1 cellular context compared by ENCODE assay signal in the genomic region with DNA sequence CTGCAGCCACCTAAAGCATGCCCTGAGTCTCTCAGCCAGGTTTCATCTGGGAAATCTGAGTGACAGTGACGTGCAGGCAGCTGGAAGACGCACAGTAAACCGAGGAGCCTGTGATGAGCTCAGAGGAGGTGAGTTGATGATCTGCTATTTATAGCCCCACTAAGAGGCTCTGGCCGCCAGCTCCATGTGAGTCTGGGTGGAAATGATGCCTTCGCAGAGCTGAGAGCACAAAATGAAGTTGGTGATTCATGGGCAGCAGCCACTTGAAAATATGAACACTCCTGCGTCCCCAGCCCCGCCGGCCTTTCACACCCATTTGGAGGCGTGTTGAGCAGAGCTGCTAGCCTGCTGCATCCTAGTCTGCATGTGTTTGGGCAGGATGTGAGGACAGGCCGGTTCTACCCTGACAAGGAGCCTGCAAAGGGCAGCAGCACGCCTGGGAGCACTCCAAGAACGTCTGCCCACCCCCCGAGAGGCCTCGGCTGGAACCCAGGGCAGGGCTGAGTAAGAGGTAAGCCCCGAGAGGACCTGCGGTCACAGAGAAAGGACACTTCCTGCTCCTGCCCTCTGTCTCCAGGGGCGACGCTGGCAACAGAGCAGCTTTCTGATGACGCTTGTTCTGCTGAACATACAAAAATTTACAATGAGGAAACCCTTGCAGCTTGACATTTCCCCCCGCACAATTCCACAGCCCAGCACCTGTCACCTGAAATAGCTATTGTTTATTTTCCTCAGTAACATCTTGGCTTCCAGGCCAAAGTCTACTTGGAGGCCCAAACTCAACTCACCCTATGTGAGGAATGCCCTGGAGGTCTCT.
TF ChIP-seq lines count a peak whose summit lies in the region.

No MANE protein-coding gene starts in this region.

TF ChIP-seq in GM12878, 131 proteins besides CTCF, POLR2A, EP300 and RAD21 (continued from another document):
- 0 out of 2 replicates have a peak, but pooled peaks have one; percentile 25 for TF ChIP-seq PKNOX1 (IDR thresholded peaks at IDR 0.05)
- peak; percentile 55 for TF ChIP-seq DPF2 (IDR thresholded peaks at IDR 0.05)
- TF ChIP-seq BACH1 (IDR thresholded peaks at IDR 0.05; ENCODE audit: borderline replicate concordance): no peak
- TF ChIP-seq IRF4 (IDR thresholded peaks at IDR 0.05; ENCODE audit: low read depth, low read length): no peak
- no peak for TF ChIP-seq RCOR1 (conservative IDR thresholded peaks at IDR 0.05; ENCODE audit: low read depth, low read length)
- peak; percentile 50 for TF ChIP-seq IKZF1 (conservative IDR thresholded peaks at IDR 0.05)
- TF ChIP-seq ETV6 (conservative IDR thresholded peaks at IDR 0.05 in 1 of 2, IDR thresholded peaks at IDR 0.05 in 1 of 2; ENCODE audit: borderline replicate concordance in 1 of 2, low read depth in 1 of 2): no peak
- peak; percentile 67 for TF ChIP-seq BMI1 (IDR thresholded peaks at IDR 0.05; ENCODE audit: borderline replicate concordance)
- peak; percentile 4; the same call in 1 of the 2 replicates for TF ChIP-seq SMC3 (IDR thresholded peaks at IDR 0.05; ENCODE audit: borderline replicate concordance, low read length)
- TF ChIP-seq, protein P1, sequence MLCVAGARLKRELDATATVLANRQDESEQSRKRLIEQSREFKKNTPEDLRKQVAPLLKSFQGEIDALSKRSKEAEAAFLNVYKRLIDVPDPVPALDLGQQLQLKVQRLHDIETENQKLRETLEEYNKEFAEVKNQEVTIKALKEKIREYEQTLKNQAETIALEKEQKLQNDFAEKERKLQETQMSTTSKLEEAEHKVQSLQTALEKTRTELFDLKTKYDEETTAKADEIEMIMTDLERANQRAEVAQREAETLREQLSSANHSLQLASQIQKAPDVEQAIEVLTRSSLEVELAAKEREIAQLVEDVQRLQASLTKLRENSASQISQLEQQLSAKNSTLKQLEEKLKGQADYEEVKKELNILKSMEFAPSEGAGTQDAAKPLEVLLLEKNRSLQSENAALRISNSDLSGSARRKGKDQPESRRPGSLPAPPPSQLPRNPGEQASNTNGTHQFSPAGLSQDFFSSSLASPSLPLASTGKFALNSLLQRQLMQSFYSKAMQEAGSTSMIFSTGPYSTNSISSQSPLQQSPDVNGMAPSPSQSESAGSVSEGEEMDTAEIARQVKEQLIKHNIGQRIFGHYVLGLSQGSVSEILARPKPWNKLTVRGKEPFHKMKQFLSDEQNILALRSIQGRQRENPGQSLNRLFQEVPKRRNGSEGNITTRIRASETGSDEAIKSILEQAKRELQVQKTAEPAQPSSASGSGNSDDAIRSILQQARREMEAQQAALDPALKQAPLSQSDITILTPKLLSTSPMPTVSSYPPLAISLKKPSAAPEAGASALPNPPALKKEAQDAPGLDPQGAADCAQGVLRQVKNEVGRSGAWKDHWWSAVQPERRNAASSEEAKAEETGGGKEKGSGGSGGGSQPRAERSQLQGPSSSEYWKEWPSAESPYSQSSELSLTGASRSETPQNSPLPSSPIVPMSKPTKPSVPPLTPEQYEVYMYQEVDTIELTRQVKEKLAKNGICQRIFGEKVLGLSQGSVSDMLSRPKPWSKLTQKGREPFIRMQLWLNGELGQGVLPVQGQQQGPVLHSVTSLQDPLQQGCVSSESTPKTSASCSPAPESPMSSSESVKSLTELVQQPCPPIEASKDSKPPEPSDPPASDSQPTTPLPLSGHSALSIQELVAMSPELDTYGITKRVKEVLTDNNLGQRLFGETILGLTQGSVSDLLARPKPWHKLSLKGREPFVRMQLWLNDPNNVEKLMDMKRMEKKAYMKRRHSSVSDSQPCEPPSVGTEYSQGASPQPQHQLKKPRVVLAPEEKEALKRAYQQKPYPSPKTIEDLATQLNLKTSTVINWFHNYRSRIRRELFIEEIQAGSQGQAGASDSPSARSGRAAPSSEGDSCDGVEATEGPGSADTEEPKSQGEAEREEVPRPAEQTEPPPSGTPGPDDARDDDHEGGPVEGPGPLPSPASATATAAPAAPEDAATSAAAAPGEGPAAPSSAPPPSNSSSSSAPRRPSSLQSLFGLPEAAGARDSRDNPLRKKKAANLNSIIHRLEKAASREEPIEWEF (IDR thresholded peaks at IDR 0.05; ENCODE audit: insufficient replicate concordance, low read depth, low read length): no peak
- no peak for TF ChIP-seq RBBP5 (conservative IDR thresholded peaks at IDR 0.05)
- TF ChIP-seq ATF3 (IDR thresholded peaks at IDR 0.05; ENCODE audit: borderline replicate concordance, extremely low read depth, low read depth, low read length): no peak
- no peak for TF ChIP-seq EGR1 (IDR thresholded peaks at IDR 0.05; ENCODE audit: borderline replicate concordance in 1 of 2, low read depth in 2 of 2, low read length in 2 of 2)
